3 cellular contexts compared by ENCODE assay signal in genomic region chr5:151872701-151873100, GRCh38.
TF ChIP-seq lines count a peak whose summit lies in the region.

No MANE protein-coding gene starts in this region.

TF ChIP-seq in HepG2, 621 proteins besides CTCF, POLR2A, EP300 and RAD21:
- TF ChIP-seq ZNF34 (CRISPR knock-in tag; IDR thresholded peaks at IDR 0.05; ENCODE audit: borderline replicate concordance) (no peak), MEF2D (CRISPR knock-in tag; IDR thresholded peaks at IDR 0.05) (no peak), CEBPB (IDR thresholded peaks at IDR 0.05; ENCODE audit: borderline replicate concordance, low read depth, low read length) (peak; percentile 49), RELA (CRISPR knock-in tag; IDR thresholded peaks at IDR 0.05) (no peak), RXRB (CRISPR knock-in tag; IDR thresholded peaks at IDR 0.05; ENCODE audit: borderline replicate concordance) (no peak)

TF ChIP-seq in IMR-90, 13 proteins besides CTCF, POLR2A, EP300 and RAD21:
- peak; percentile 67 for TF ChIP-seq CEBPB (IDR thresholded peaks at IDR 0.05; ENCODE audit: low read depth, low read length)
- TF ChIP-seq CHD1 (IDR thresholded peaks at IDR 0.05; ENCODE audit: low read depth, low read length): no peak
- TF ChIP-seq MAZ (IDR thresholded peaks at IDR 0.05; ENCODE audit: borderline replicate concordance, low read depth, low read length): no peak

TF ChIP-seq in K562, 482 proteins besides CTCF, POLR2A, EP300 and RAD21:
- TF ChIP-seq, protein P1, sequence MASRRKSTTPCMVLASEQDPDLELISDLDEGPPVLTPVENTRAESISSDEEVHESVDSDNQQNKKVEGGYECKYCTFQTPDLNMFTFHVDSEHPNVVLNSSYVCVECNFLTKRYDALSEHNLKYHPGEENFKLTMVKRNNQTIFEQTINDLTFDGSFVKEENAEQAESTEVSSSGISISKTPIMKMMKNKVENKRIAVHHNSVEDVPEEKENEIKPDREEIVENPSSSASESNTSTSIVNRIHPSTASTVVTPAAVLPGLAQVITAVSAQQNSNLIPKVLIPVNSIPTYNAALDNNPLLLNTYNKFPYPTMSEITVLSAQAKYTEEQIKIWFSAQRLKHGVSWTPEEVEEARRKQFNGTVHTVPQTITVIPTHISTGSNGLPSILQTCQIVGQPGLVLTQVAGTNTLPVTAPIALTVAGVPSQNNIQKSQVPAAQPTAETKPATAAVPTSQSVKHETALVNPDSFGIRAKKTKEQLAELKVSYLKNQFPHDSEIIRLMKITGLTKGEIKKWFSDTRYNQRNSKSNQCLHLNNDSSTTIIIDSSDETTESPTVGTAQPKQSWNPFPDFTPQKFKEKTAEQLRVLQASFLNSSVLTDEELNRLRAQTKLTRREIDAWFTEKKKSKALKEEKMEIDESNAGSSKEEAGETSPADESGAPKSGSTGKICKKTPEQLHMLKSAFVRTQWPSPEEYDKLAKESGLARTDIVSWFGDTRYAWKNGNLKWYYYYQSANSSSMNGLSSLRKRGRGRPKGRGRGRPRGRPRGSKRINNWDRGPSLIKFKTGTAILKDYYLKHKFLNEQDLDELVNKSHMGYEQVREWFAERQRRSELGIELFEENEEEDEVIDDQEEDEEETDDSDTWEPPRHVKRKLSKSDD (conservative IDR thresholded peaks at IDR 0.05; ENCODE audit: low read length): no peak
- TF ChIP-seq MTA1 (IDR thresholded peaks at IDR 0.05; ENCODE audit: borderline replicate concordance) (no peak), CEBPG (CRISPR knock-in tag; IDR thresholded peaks at IDR 0.05) (no peak), CEBPG (tag; conservative IDR thresholded peaks at IDR 0.05 in 1 of 2, IDR thresholded peaks at IDR 0.05 in 1 of 2) (peak in 1 of 2 experiments; percentile 43; a peak in 1 of 4 replicates), THAP7 (CRISPR knock-in tag; IDR thresholded peaks at IDR 0.05) (no peak), MTF1 (CRISPR knock-in tag; IDR thresholded peaks at IDR 0.05; ENCODE audit: borderline replicate concordance) (no peak), CEBPB (tag; IDR thresholded peaks at IDR 0.05) (peak; percentile 50), AFF4 (CRISPR knock-in tag; IDR thresholded peaks at IDR 0.05) (no peak), ZNF780A (CRISPR knock-in tag; IDR thresholded peaks at IDR 0.05) (no peak)
- TF ChIP-seq, protein P2, sequence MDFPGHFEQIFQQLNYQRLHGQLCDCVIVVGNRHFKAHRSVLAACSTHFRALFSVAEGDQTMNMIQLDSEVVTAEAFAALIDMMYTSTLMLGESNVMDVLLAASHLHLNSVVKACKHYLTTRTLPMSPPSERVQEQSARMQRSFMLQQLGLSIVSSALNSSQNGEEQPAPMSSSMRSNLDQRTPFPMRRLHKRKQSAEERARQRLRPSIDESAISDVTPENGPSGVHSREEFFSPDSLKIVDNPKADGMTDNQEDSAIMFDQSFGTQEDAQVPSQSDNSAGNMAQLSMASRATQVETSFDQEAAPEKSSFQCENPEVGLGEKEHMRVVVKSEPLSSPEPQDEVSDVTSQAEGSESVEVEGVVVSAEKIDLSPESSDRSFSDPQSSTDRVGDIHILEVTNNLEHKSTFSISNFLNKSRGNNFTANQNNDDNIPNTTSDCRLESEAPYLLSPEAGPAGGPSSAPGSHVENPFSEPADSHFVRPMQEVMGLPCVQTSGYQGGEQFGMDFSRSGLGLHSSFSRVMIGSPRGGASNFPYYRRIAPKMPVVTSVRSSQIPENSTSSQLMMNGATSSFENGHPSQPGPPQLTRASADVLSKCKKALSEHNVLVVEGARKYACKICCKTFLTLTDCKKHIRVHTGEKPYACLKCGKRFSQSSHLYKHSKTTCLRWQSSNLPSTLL (IDR thresholded peaks at IDR 0.05): no peak
